Comparison of ENCODE assay signal across 20 cellular contexts in the genomic region with DNA sequence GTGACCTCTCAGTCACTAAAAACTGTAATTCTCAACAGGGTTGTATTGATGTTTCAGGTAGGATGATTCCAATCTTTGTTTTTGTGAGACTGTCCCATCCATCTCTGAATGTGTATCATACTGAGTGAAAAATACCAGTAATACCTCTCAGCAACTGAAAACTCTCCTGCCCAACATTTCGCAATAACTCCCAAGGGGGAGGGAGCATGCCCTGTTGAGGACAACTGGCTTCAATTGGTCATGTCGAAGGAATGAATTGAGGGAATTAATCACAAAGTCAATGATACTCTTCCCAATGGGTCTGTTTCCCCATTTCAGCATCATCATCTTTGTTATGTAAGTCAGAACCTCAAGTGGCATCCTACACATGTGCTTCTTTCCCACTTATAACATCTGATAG.
DNase-seq lines count a peak whose midpoint lies in the region; ATAC-seq, FAIRE-seq and TF ChIP-seq lines count a peak whose summit lies in the region.
"Had no signal": no experiment of that assay in that cellular context is flagged by ENCODE, and none has a peak within 500 bp of the region (broad histone marks: within the 10 kb centered on the region; RNA-seq: fewer than 3 reads in every experiment).

No MANE protein-coding gene starts in this region.

- H3K9ac ChIP-seq in GM23248 = no peak overlapping the region
- H3K9ac ChIP-seq: KMS-11, SK-N-SH had no signal

- H3K4me3 ChIP-seq in GM23248 = no peak overlapping the region
- H3K4me3 ChIP-seq in bronchial epithelial cell (ENCODE audit: low read depth, low read length) = no peak overlapping the region
- H3K4me3 ChIP-seq in osteoblast (ENCODE audit: insufficient read depth, low read length) = no peak overlapping the region

- no peak for FAIRE-seq in bronchial epithelial cell (lab: Jason Lieb, UNC)
- FAIRE-seq: G401.6 had no signal

- H3K36me3 ChIP-seq in GM23248 (ENCODE audit: low read depth) (no peaks in the 10 kb centered on the region), bronchial epithelial cell (ENCODE audit: control insufficient read depth, insufficient read depth, low read length) (no peaks in the 10 kb centered on the region), osteoblast (ENCODE audit: insufficient read depth, low read length) (no peaks in the 10 kb centered on the region)
- H3K36me3 ChIP-seq: BE2C had no signal

- in situ Hi-C loops in GM23248 (cut with MboI) = no loop called here

- H3F3A ChIP-seq in GM23248 (ENCODE audit: insufficient read depth) = peaks cover 28% of the 10 kb centered on the region

- no peak for TF ChIP-seq EP300 in Ishikawa (IDR thresholded peaks at IDR 0.05; ENCODE audit: borderline replicate concordance)

- WGBS in GM23248 (ENCODE audit: low coverage in 1 of 2, low lambda C conversion rate in 2 of 2, missing lambda C conversion rate in 2 of 2), 2 experiments = 68 to 71% methylated on average over 2 of the region's 2 CpGs

- TF ChIP-seq CTCF in bronchial epithelial cell (IDR thresholded peaks at IDR 0.05; ENCODE audit: insufficient read depth, low read length, severe bottlenecking) = no peak
- TF ChIP-seq CTCF in osteoblast (IDR thresholded peaks at IDR 0.05; ENCODE audit: extremely low read depth, low read depth, low read length) = no peak

- no peaks in the 10 kb centered on the region for H3K27me3 ChIP-seq in GM23248 (replicated peaks; ENCODE audit: insufficient read depth)
- H3K27me3 ChIP-seq in bronchial epithelial cell (ENCODE audit: control insufficient read depth, insufficient read depth, low read length) = no peaks in the 10 kb centered on the region
- no peaks in the 10 kb centered on the region for H3K27me3 ChIP-seq in osteoblast (ENCODE audit: insufficient read depth, low read length)
- H3K27me3 ChIP-seq: BE2C had no signal

- ATAC-seq in esophagus mucosa = no peak

- H3K27ac ChIP-seq in GM23248 (no peak overlapping the region), osteoblast (ENCODE audit: low read depth, low read length) (peak overlapping the region; percentile 52)
- H3K27ac ChIP-seq: KMS-11 had no signal

- H3K9me2 ChIP-seq in GM23248 (ENCODE audit: insufficient read depth) = 0 out of 2 replicates have a peak, but pooled peaks cover 3% of the 10 kb centered on the region
- H3K9me2 ChIP-seq: SK-N-SH had no signal

- peaks cover 19% of the 10 kb centered on the region for H3K4me1 ChIP-seq in GM23248 (ENCODE audit: insufficient read depth)
- peaks cover 16% of the 10 kb centered on the region for H3K4me1 ChIP-seq in osteoblast (ENCODE audit: insufficient read depth, low read length)
- H3K4me1 ChIP-seq: BE2C had no signal

- H3K9me3 ChIP-seq in GM23248 (ENCODE audit: low read depth) = no peaks in the 10 kb centered on the region
- H3K9me3 ChIP-seq in osteoblast (ENCODE audit: low read depth, low read length) = no peaks in the 10 kb centered on the region
- H3K9me3 ChIP-seq: BE2C, SK-N-SH had no signal

- H3K4me2 ChIP-seq in GM23248 (ENCODE audit: unreplicated experiment) (peak overlapping the region; percentile 56), osteoblast (ENCODE audit: insufficient read depth, low read length) (no peak overlapping the region)
- H3K4me2 ChIP-seq: KMS-11, SK-N-SH had no signal

- no peak for TF ChIP-seq RAD21 in Ishikawa (IDR thresholded peaks at IDR 0.05; ENCODE audit: low read depth)

- no peak overlapping the region for H2AFZ ChIP-seq in GM23248
- no peak overlapping the region for H2AFZ ChIP-seq in osteoblast (ENCODE audit: low read length)

- DNase-seq in GM23248 (peak; percentile 54), bronchial epithelial cell (ENCODE audit: low read depth) (peak; percentile 36), osteoblast (ENCODE audit: insufficient read length, low spot score, missing footprints) (no peak), NCI-H128 (lab: John Stamatoyannopoulos, UW; ENCODE audit: unreplicated experiment) (no peak), NCI-H2196 treated with DMSO at 0.1 percent for 48 hours (lab: John Stamatoyannopoulos, UW; ENCODE audit: unreplicated experiment) (no peak)
- DNase-seq in activated T-cell treated with anti-CD3 and anti-CD28 coated beads, Interleukin-2, amount 50 U/mL, for 48 hours = no peak
- DNase-seq: BE2C; CD4-positive, alpha-beta memory T cell; H7; NCI-H1417; NCI-H187 treated with DMSO at 0.1 percent for 48 hours; NCI-H446; NK-92 treated with Interleukin-12 subunit alpha and Interleukin-12 subunit beta, amount 100 ng/mL, for 24 hours; SHP77; SK-N-SH; T-helper 1 cell had no signal

- H4K20me1 ChIP-seq in GM23248 (ENCODE audit: insufficient read depth) (no peaks in the 10 kb centered on the region), osteoblast (ENCODE audit: insufficient read depth, low read length) (no peaks in the 10 kb centered on the region)

- no peaks in the 10 kb centered on the region for H3K79me2 ChIP-seq in GM23248 (ENCODE audit: insufficient read depth)
- H3K79me2 ChIP-seq in osteoblast (ENCODE audit: insufficient read depth, low read length) = no peaks in the 10 kb centered on the region

TF ChIP-seq in Ishikawa, 13 proteins besides CTCF, POLR2A, EP300 and RAD21:
- no peak for TF ChIP-seq NFIC (IDR thresholded peaks at IDR 0.05)
- no peak for TF ChIP-seq TCF12 (IDR thresholded peaks at IDR 0.05; ENCODE audit: low read depth)
- TF ChIP-seq CREB1 (IDR thresholded peaks at IDR 0.05; ENCODE audit: low read depth) = no peak
- peak; percentile 61 for TF ChIP-seq CEBPB (IDR thresholded peaks at IDR 0.05)

Comparison
In these comparisons a context has a peak if more than half of its experiments do, and no peak if none do; other contexts are left out.
1. DNase-seq: peak in GM23248 (single experiment) and bronchial epithelial cell (single experiment); none in osteoblast (single experiment), NCI-H128 (single experiment), NCI-H2196 treated with DMSO at 0.1 percent for 48 hours (single experiment) and activated T-cell treated with anti-CD3 and anti-CD28 coated beads, Interleukin-2, amount 50 U/mL, for 48 hours (0 of 2).